In genomic region chr12:49697808-49698207, GRCh38 we compare ENCODE assay signal across 1 cellular context.
TF ChIP-seq lines count a peak whose summit lies in the region.

No MANE protein-coding gene starts in this region.

TF ChIP-seq in SK-N-SH, 30 proteins besides CTCF, POLR2A, EP300 and RAD21 (continued from another document):
- TF ChIP-seq, protein P1, sequence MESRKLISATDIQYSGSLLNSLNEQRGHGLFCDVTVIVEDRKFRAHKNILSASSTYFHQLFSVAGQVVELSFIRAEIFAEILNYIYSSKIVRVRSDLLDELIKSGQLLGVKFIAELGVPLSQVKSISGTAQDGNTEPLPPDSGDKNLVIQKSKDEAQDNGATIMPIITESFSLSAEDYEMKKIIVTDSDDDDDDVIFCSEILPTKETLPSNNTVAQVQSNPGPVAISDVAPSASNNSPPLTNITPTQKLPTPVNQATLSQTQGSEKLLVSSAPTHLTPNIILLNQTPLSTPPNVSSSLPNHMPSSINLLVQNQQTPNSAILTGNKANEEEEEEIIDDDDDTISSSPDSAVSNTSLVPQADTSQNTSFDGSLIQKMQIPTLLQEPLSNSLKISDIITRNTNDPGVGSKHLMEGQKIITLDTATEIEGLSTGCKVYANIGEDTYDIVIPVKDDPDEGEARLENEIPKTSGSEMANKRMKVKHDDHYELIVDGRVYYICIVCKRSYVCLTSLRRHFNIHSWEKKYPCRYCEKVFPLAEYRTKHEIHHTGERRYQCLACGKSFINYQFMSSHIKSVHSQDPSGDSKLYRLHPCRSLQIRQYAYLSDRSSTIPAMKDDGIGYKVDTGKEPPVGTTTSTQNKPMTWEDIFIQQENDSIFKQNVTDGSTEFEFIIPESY (IDR thresholded peaks at IDR 0.05; ENCODE audit: borderline replicate concordance, low read depth): no peak
- TF ChIP-seq, protein P2, sequence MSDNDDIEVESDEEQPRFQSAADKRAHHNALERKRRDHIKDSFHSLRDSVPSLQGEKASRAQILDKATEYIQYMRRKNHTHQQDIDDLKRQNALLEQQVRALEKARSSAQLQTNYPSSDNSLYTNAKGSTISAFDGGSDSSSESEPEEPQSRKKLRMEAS (IDR thresholded peaks at IDR 0.05; ENCODE audit: low read depth): no peak
- no peak for TF ChIP-seq FOXM1 (IDR thresholded peaks at IDR 0.05; ENCODE audit: low read depth)
- TF ChIP-seq FOXJ3 (CRISPR knock-in tag; IDR thresholded peaks at IDR 0.05): no peak
TF ChIP-seq in SK-N-SH: peak in this region for 0.
